1 cellular context compared by ENCODE assay signal in the genomic region with DNA sequence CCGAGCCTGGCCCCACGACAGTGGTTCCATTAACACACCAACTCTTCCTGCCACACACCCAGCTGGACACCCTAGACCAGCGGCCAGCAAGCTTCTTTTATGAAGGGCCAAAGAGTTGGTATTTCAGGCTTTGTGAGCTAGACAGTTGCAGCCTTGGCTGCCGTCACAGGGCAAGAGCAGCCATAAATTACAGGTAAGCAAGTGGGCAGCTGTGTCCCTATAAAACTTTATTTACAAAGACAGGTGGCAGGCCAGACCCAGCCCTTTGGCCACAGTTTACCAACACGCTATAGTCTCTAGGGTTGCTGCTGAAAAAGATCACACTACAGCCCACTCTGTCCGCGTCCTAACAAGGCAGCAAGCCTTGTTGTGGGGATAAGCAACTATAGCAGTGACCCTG.
TF ChIP-seq lines count a peak whose summit lies in the region.

No MANE protein-coding gene starts in this region.

TF ChIP-seq in liver, 16 proteins besides CTCF, POLR2A, EP300 and RAD21 (continued from another document):
- TF ChIP-seq, protein P1, sequence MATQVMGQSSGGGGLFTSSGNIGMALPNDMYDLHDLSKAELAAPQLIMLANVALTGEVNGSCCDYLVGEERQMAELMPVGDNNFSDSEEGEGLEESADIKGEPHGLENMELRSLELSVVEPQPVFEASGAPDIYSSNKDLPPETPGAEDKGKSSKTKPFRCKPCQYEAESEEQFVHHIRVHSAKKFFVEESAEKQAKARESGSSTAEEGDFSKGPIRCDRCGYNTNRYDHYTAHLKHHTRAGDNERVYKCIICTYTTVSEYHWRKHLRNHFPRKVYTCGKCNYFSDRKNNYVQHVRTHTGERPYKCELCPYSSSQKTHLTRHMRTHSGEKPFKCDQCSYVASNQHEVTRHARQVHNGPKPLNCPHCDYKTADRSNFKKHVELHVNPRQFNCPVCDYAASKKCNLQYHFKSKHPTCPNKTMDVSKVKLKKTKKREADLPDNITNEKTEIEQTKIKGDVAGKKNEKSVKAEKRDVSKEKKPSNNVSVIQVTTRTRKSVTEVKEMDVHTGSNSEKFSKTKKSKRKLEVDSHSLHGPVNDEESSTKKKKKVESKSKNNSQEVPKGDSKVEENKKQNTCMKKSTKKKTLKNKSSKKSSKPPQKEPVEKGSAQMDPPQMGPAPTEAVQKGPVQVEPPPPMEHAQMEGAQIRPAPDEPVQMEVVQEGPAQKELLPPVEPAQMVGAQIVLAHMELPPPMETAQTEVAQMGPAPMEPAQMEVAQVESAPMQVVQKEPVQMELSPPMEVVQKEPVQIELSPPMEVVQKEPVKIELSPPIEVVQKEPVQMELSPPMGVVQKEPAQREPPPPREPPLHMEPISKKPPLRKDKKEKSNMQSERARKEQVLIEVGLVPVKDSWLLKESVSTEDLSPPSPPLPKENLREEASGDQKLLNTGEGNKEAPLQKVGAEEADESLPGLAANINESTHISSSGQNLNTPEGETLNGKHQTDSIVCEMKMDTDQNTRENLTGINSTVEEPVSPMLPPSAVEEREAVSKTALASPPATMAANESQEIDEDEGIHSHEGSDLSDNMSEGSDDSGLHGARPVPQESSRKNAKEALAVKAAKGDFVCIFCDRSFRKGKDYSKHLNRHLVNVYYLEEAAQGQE (IDR thresholded peaks at IDR 0.05), result no peak
